ENCODE assay signal across 8 cellular contexts in genomic region chr13:46211521-46212351, GRCh38. TPM values are rescaled to one million over a fixed set of nuclear protein-coding genes. Genes with fewer than 3 reads are reported as not detected.
DNase-seq lines count a peak whose midpoint lies in the region; ATAC-seq and TF ChIP-seq lines count a peak whose summit lies in the region.

LRRC63 (plus strand) TSS chr13:46211928; CDS start chr13:46213035, 1,107 bp downstream.

- H3K27ac Mint-ChIP-seq in activated naive CD4-positive, alpha-beta T cell treated with anti-CD3 and anti-CD28 coated beads, Interleukin-2, amount 10 ng/mL, durations not matched to agents 7 days and 5 days, result peak within 1 kb of the TSS; percentile 95

- H3K9me3 Mint-ChIP-seq in activated naive CD4-positive, alpha-beta T cell treated with anti-CD3 and anti-CD28 coated beads, Interleukin-2, amount 10 ng/mL, durations not matched to agents 7 days and 5 days, result peaks cover 12% of the 10 kb centered on the region

- DNase-seq in DMS114 treated with DMSO at 0.1 percent for 48 hours (lab: John Stamatoyannopoulos, UW; ENCODE audit: unreplicated experiment) (peak; percentile 21), HUDEP-2 (lab: John Stamatoyannopoulos, UW; ENCODE audit: unreplicated experiment in 76 of 76) (peak in 74 of 76 experiments; percentile 12 to 87 (median 71)), SK-N-DZ (ENCODE audit: low spot score) (peak; percentile 85), Right ventricle myocardium inferior (ENCODE audit: missing footprints) (peak; percentile 92), ovary (peak; percentile 19 to 65 (median 47)), tibial artery (peak; percentile 72 to 78)
- peak; percentile 89 for DNase-seq in activated naive CD4-positive, alpha-beta T cell treated with anti-CD3 and anti-CD28 coated beads, Interleukin-2, amount 10 ng/mL, durations not matched to agents 7 days and 5 days

- intact Hi-C loops in Right ventricle myocardium inferior (cut with DNase I) (no loop called here), ovary (cut with DNase I) (no loop called here), tibial artery (cut with DNase I; ENCODE audit: low total_unique reads) (no loop called here)

- no peaks in the 10 kb centered on the region for H3K9me3 ChIP-seq in ovary
- no peaks in the 10 kb centered on the region for H3K9me3 ChIP-seq in tibial artery

- H3K27ac ChIP-seq in ovary, result no peak within 1 kb of the TSS
- no peak within 1 kb of the TSS for H3K27ac ChIP-seq in tibial artery

- H3K4me1 Mint-ChIP-seq in activated naive CD4-positive, alpha-beta T cell treated with anti-CD3 and anti-CD28 coated beads, Interleukin-2, amount 10 ng/mL, durations not matched to agents 7 days and 5 days, result peaks cover 50% of the 10 kb centered on the region

- no peaks in the 10 kb centered on the region for H3K27me3 ChIP-seq in ovary
- H3K27me3 ChIP-seq in tibial artery, result peaks cover 0 to 5% of the 10 kb centered on the region in 2 donors

- peak within 1 kb of the TSS; percentile 93 for H3K4me3 Mint-ChIP-seq in activated naive CD4-positive, alpha-beta T cell treated with anti-CD3 and anti-CD28 coated beads, Interleukin-2, amount 10 ng/mL, durations not matched to agents 7 days and 5 days

- H3K36me3 ChIP-seq in ovary (no peaks in the 10 kb centered on the region), tibial artery (no peaks in the 10 kb centered on the region)

- H3K4me1 ChIP-seq in ovary (ENCODE audit: insufficient read depth) (no peaks in the 10 kb centered on the region), tibial artery (peaks cover 0 to 17% (median 3%) of the 10 kb centered on the region in 4 donors)

- no peak for TF ChIP-seq POLR2A in ovary (IDR thresholded peaks at IDR 0.05)

- WGBS in ovary, 3 donors, result 1 to 2% (median 1%) methylated on average over 49 to 53 of the region's 53 CpGs

- H3K36me3 Mint-ChIP-seq in activated naive CD4-positive, alpha-beta T cell treated with anti-CD3 and anti-CD28 coated beads, Interleukin-2, amount 10 ng/mL, durations not matched to agents 7 days and 5 days, result peaks cover 19% of the 10 kb centered on the region

- CTCF ChIA-PET in activated naive CD4-positive, alpha-beta T cell treated with anti-CD3 and anti-CD28 coated beads, Interleukin-2, amount 10 ng/mL, durations not matched to agents 7 days and 5 days (lab: Charles Lee), result interaction anchor here (0.7 to 1.7 kb wide), 5 partner anchors 9 to 401 kb away, joined by 3 to 11 read pairs (median 4); no protein-coding TSS in a partner anchor

- H3K4me3 ChIP-seq in ovary, result peak within 1 kb of the TSS; percentile 36
- H3K4me3 ChIP-seq in tibial artery, result peak within 1 kb of the TSS; percentile 50 to 54

- no peak for TF ChIP-seq CTCF in ovary (IDR thresholded peaks at IDR 0.05)
- TF ChIP-seq CTCF in tibial artery (IDR thresholded peaks at IDR 0.05), result no peak

- no peaks in the 10 kb centered on the region for H3K27me3 Mint-ChIP-seq in activated naive CD4-positive, alpha-beta T cell treated with anti-CD3 and anti-CD28 coated beads, Interleukin-2, amount 10 ng/mL, durations not matched to agents 7 days and 5 days

- no peak for TF ChIP-seq EP300 in ovary (IDR thresholded peaks at IDR 0.05)

- ATAC-seq in GM21381 (IDR thresholded peaks at IDR 0.05; ENCODE audit: unreplicated experiment) (peak; percentile 94), Right ventricle myocardium inferior (peak; percentile 99)

RNA-seq across cellular contexts. Expression of gene LRRC63, which starts in this region (rescaled TPM):
- 0.54 and 0.90 TPM in 2 replicates for polyA plus RNA-seq in SK-N-DZ (2014; cell fraction: cytosol; rRNA removed)
- 2.0 and 2.4 TPM in 2 replicates for polyA plus RNA-seq in SK-N-DZ (2014; cell fraction: nucleus; rRNA removed)
- not detected for total RNA-seq in Right ventricle myocardium inferior
- total RNA-seq in ovary, result under 1 TPM in 4 of 7 donors, not detected in 3; 0.20 to 0.92 (median 0.26) TPM
- polyA plus RNA-seq in ovary, result under 1 TPM in 1 of 2 donors, not detected in 1; 0.12 TPM

Comparison
In these comparisons a context has a peak if more than half of its experiments do, and no peak if none do; other contexts are left out.
1. Peak in DNase-seq and ATAC-seq in Right ventricle myocardium inferior; RNA of the gene not detected or under 1 TPM.
2. Peak in DNase-seq and H3K4me3 ChIP-seq in ovary; RNA of the gene not detected or under 1 TPM.
3. DNase-seq: peak in every context shown above with its lines; median percentile 92 in Right ventricle myocardium inferior; 89 in activated naive CD4-positive, alpha-beta T cell treated with anti-CD3 and anti-CD28 coated beads, Interleukin-2, amount 10 ng/mL, durations not matched to agents 7 days and 5 days; 85 in SK-N-DZ; 75 in tibial artery; 71 in HUDEP-2; 47 in ovary; 21 in DMS114 treated with DMSO at 0.1 percent for 48 hours.